In the genomic region with DNA sequence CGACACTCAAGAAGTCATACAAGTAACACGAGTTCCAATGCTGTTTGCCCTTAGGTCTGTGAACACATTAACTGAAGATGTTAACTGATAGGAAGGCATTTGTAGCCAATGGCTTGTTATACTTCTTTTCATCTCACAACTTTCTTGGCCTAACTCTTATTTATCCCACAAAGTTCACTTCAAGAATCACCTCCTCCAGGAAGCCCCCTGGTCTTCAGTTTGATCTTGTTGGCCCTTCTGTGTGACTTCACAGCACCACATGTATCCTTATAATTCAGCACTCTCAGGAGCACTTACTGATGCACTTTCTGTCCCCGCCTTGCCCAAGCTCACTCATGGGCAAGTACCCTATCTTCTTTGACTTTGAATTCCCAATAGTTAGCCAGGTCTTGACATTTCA, we compare ENCODE assay signal across 37 cellular contexts.
"Had no signal": no experiment of that assay in that cellular context is flagged by ENCODE, and none has a peak within 500 bp of the region (broad histone marks: within the 10 kb centered on the region; RNA-seq: fewer than 3 reads in every experiment).

No MANE protein-coding gene starts in this region.

- H3K36me3 ChIP-seq: adrenal gland, brain microvascular endothelial cell, breast epithelium, cardiac muscle cell had no signal

- H3K4me3 ChIP-seq: adrenal gland, body of pancreas, breast epithelium, cardiac muscle cell had no signal

- H3K27me3 ChIP-seq: adrenal gland, body of pancreas, brain microvascular endothelial cell, breast epithelium, cardiac muscle cell had no signal

- H3K4me1 ChIP-seq: breast epithelium had no signal

- DNase-seq: activated CD4-positive, alpha-beta T cell treated with anti-CD3 and anti-CD28 coated beads for 1 hour; activated CD4-positive, alpha-beta T cell treated with anti-CD3 and anti-CD28 coated beads for 36 hours; activated CD4-positive, alpha-beta T cell treated with anti-CD3 and anti-CD28 coated beads for 48 hours; activated CD4-positive, alpha-beta T cell treated with anti-CD3 and anti-CD28 coated beads, Interleukin-2, amount 10 ng/mL, durations not matched to agents 7 days and 5 days; activated CD4-positive, alpha-beta T cell treated with anti-CD3 and anti-CD28 coated beads, Interleukin-2, amount 50 U/mL, for 48 hours; activated CD4-positive, CD25-positive, alpha-beta regulatory T cell; activated CD8-positive, alpha-beta memory T cell treated with anti-CD3 and anti-CD28 coated beads, Interleukin-2, amount 50 U/mL, for 4 hours; activated CD8-positive, alpha-beta T cell treated with anti-CD3 and anti-CD28 coated beads for 36 hours; activated effector memory CD4-positive, alpha-beta T cell treated with anti-CD3 and anti-CD28 coated beads, Interleukin-2, amount 50 U/mL, for 16 hours; activated gamma-delta T cell treated with Interleukin-2 at 50 U/mL for 16 hours; activated naive CD4-positive, alpha-beta T cell; activated naive CD4-positive, alpha-beta T cell treated with anti-CD3 and anti-CD28 coated beads for 36 hours; activated naive CD4-positive, alpha-beta T cell treated with anti-CD3 and anti-CD28 coated beads, Interleukin-2, amount 50 U/mL, for 16 hours; activated naive CD8-positive, alpha-beta T cell treated with anti-CD3 and anti-CD28 coated beads for 36 hours; activated T-cell treated with anti-CD3 and anti-CD28 coated beads for 4 hours; activated T-cell treated with anti-CD3 and anti-CD28 coated beads, Interleukin-2, amount 50 U/mL, for 1 hour; activated T-cell treated with anti-CD3 and anti-CD28 coated beads, Interleukin-2, amount 50 U/mL, for 4 hours; activated T-cell treated with anti-CD3 and anti-CD28 coated beads, Interleukin-2, amount 50 U/mL, for 72 hours; adrenal gland; amniotic stem cell; aorta; body of pancreas; brain microvascular endothelial cell; caudate nucleus; cerebellar nuclear complex; T-helper 1 cell; T-helper 2 cell; T-helper 9 cell had no signal

- ATAC-seq: activated CD4-positive, alpha-beta T cell treated with anti-CD3 and anti-CD28 coated beads for 36 hours; activated CD4-positive, CD25-positive, alpha-beta regulatory T cell treated with anti-CD3 and anti-CD28 coated beads, Interleukin-2, amount 50 U/mL, for 24 hours; activated CD8-positive, alpha-beta T cell treated with anti-CD3 and anti-CD28 coated beads for 36 hours; activated naive CD4-positive, alpha-beta T cell treated with anti-CD3 and anti-CD28 coated beads, Interleukin-2, amount 50 U/mL, for 72 hours; activated T-cell treated with anti-CD3 and anti-CD28 coated beads, Interleukin-2, amount 50 U/mL, for 4 hours; activated T-cell treated with anti-CD3 and anti-CD28 coated beads, Interleukin-2, amount 50 U/mL, for 72 hours; activated T-helper 17 cell treated with anti-CD3 and anti-CD28 coated beads, Interleukin-2, amount 50 U/mL, for 72 hours; body of pancreas; WTC11 had no signal

- H3K9me3 ChIP-seq: adrenal gland, body of pancreas, breast epithelium had no signal

- H3K27ac ChIP-seq: adrenal gland, body of pancreas, brain microvascular endothelial cell, breast epithelium, cardiac muscle cell, VCaP had no signal

- FAIRE-seq: astrocyte, TTC549 had no signal
